ENCODE assay signal across 13 cellular contexts in the genomic region with DNA sequence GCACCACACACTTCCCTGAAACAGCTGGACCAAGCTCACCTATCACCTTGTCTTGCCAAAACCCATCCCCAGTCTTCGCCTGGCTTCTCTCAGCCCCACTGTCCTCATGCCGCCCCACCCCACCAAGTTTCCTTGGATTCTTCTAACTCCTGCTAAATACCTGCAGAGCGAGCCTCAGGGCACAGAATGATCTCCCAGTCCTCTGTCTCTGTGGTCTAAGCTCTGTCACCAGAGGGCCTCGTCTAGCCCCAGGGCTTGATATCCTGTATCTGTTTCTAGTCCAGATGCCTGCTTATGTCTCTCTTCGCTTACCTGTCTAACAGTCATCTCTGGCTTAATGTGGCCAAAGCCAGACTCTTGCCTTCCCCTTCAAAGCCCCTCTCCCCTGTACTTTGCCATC. TPM values are rescaled to one million over a fixed set of nuclear protein-coding genes. Genes with fewer than 3 reads are reported as not detected.
DNase-seq lines count a peak whose midpoint lies in the region; ATAC-seq, FAIRE-seq and TF ChIP-seq lines count a peak whose summit lies in the region.
"Had no signal": no experiment of that assay in that cellular context is flagged by ENCODE, and none has a peak within 500 bp of the region (broad histone marks: within the 10 kb centered on the region; RNA-seq: fewer than 3 reads in every experiment).

No MANE protein-coding gene starts in this region.

- TF ChIP-seq CTCF in HepG2 (CRISPR knock-in tag; IDR thresholded peaks at IDR 0.05) (peak; percentile 43), right lobe of liver (IDR thresholded peaks at IDR 0.05) (no peak), mesothelial cell of epicardium (IDR thresholded peaks at IDR 0.05; ENCODE audit: unreplicated experiment) (no peak), coronary artery (IDR thresholded peaks at IDR 0.05) (no peak), tibial artery (IDR thresholded peaks at IDR 0.05) (no peak)

- H3K27ac ChIP-seq in HepG2 (ENCODE audit: extremely low read length, insufficient read depth, low read length) = no peak overlapping the region
- H3K27ac ChIP-seq in right lobe of liver = peak overlapping the region in 1 of 3 donors; percentile 78
- H3K27ac ChIP-seq in coronary artery = no peak overlapping the region
- no peak overlapping the region for H3K27ac ChIP-seq in tibial artery

- peak overlapping the region; percentile 6 for H3K27ac Mint-ChIP-seq in activated T-helper 2 cell treated with anti-CD3 and anti-CD28 coated beads, Interferon-gamma antibody, Interleukin-2, Interleukin-4, amounts not matched to agents 10 μg/mL and 5 μg/mL and 100 μg/mL, durations not matched to agents 14 hours and 24 hours and 36 hours
- peak overlapping the region; percentile 76 for H3K27ac Mint-ChIP-seq in mesothelial cell of epicardium

- peaks cover 57% of the 10 kb centered on the region for H3K4me1 Mint-ChIP-seq in activated T-helper 2 cell treated with anti-CD3 and anti-CD28 coated beads, Interferon-gamma antibody, Interleukin-2, Interleukin-4, amounts not matched to agents 10 μg/mL and 5 μg/mL and 100 μg/mL, durations not matched to agents 14 hours and 24 hours and 36 hours (ENCODE audit: low read depth)
- peaks cover 51% of the 10 kb centered on the region for H3K4me1 Mint-ChIP-seq in mesothelial cell of epicardium

- CTCF ChIA-PET in HepG2 (lab: Yijun Ruan, JAX; ENCODE audit: low intra/inter-chr PET ratio, low total read pairs) = interaction anchor here (1.4 kb wide), 1 partner anchor 31 kb away, joined by 5 read pairs; no protein-coding TSS in a partner anchor

- BruUV-seq in HepG2 (replicated peaks; lab: Mats Ljungman, UMichigan) = no TSS peak

- no peak overlapping the region for H3K9ac ChIP-seq in HepG2 (ENCODE audit: insufficient read depth, low read depth, low read length)

- no peak overlapping the region for H3K4me3 Mint-ChIP-seq in activated T-helper 2 cell treated with anti-CD3 and anti-CD28 coated beads, Interferon-gamma antibody, Interleukin-2, Interleukin-4, amounts not matched to agents 10 μg/mL and 5 μg/mL and 100 μg/mL, durations not matched to agents 14 hours and 24 hours and 36 hours (ENCODE audit: low read depth)
- no peak overlapping the region for H3K4me3 Mint-ChIP-seq in mesothelial cell of epicardium

- POLR2A ChIA-PET in HepG2 (lab: Yijun Ruan, JAX) = interaction anchor here (1.2 to 1.3 kb wide), 2 partner anchors 13 to 19 kb away, joined by 3 to 4 read pairs; a partner anchor contains a TSS

- in situ Hi-C loops in HepG2 (cut with HindIII; ENCODE audit: extremely low pct_ligation_motif_present, low pct_unique_long_range_greater_than_20kb) = no loop called here

- H3K4me1 ChIP-seq in HepG2 (ENCODE audit: insufficient read depth, low read length) (peaks cover 83% of the 10 kb centered on the region), right lobe of liver (peaks cover 2 to 73% (median 35%) of the 10 kb centered on the region in 4 donors), tibial artery (peaks cover 0 to 69% (median 46%) of the 10 kb centered on the region in 4 donors)

- peaks cover 49% of the 10 kb centered on the region for H3K36me3 Mint-ChIP-seq in activated T-helper 2 cell treated with anti-CD3 and anti-CD28 coated beads, Interferon-gamma antibody, Interleukin-2, Interleukin-4, amounts not matched to agents 10 μg/mL and 5 μg/mL and 100 μg/mL, durations not matched to agents 14 hours and 24 hours and 36 hours (ENCODE audit: low read depth)
- H3K36me3 Mint-ChIP-seq in mesothelial cell of epicardium = peaks cover 8% of the 10 kb centered on the region

- H3K36me3 ChIP-seq in HepG2 (replicated peaks in 1 of 2; ENCODE audit: control insufficient read depth in 1 of 2, insufficient read depth in 2 of 2, low read length in 2 of 2) = peaks cover 2 to 27% of the 10 kb centered on the region in 2 experiments; a peak in 4 of 5 replicates
- no peaks in the 10 kb centered on the region for H3K36me3 ChIP-seq in right lobe of liver
- H3K36me3 ChIP-seq in tibial artery = peaks cover 0 to 8% (median 3%) of the 10 kb centered on the region in 3 donors

- H3K4me2 ChIP-seq in HepG2 (ENCODE audit: low read depth, low read length) = no peak overlapping the region

- no peak for TF ChIP-seq POLR2A in HepG2 (IDR thresholded peaks at IDR 0.05; ENCODE audit: insufficient read depth in 1 of 2, low read depth in 2 of 2, low read length in 2 of 2)
- no peak for TF ChIP-seq POLR2A in right lobe of liver (IDR thresholded peaks at IDR 0.05)
- no peak for TF ChIP-seq POLR2A in erythroblast (IDR thresholded peaks at IDR 0.05; ENCODE audit: low read length)

- TF ChIP-seq EP300 in HepG2 (IDR thresholded peaks at IDR 0.05; ENCODE audit: low read depth in 2 of 2, low read length in 2 of 2) (no peak), HepG2 (CRISPR knock-in tag; IDR thresholded peaks at IDR 0.05; ENCODE audit: borderline replicate concordance) (no peak)

- DNase-seq in HepG2 (ENCODE audit: low spot score) (no peak), right lobe of liver (no peak), mesothelial cell of epicardium (ENCODE audit: low spot score in 2 of 2, unreplicated experiment in 2 of 2) (no peak), coronary artery (ENCODE audit: low spot score) (no peak), NCI-H1436 (lab: John Stamatoyannopoulos, UW) (no peak), tibial artery (no peak), erythroblast (lab: John Stamatoyannopoulos, UW) (no peak)
- DNase-seq in activated T-helper 2 cell treated with anti-CD3 and anti-CD28 coated beads, Interferon-gamma antibody, Interleukin-2, Interleukin-4, amounts not matched to agents 10 μg/mL and 5 μg/mL and 100 μg/mL, durations not matched to agents 14 hours and 24 hours and 36 hours (ENCODE audit: low spot score) = no peak
- DNase-seq: activated CD8-positive, alpha-beta memory T cell treated with anti-CD3 and anti-CD28 coated beads, Interleukin-2, amount 50 U/mL, for 4 hours; C1 segment of cervical spinal cord; NCI-H2227 treated with DMSO at 0.1 percent for 48 hours; stimulated activated naive CD4-positive, alpha-beta T cell treated with Interleukin-2 at 50 U/mL for 16 hours had no signal

- H3K4me3 ChIP-seq in HepG2 (replicated peaks in 1 of 3; ENCODE audit: insufficient read depth in 1 of 3, low read depth in 2 of 3, low read length in 3 of 3) = no peak overlapping the region
- H3K4me3 ChIP-seq in right lobe of liver = no peak overlapping the region
- no peak overlapping the region for H3K4me3 ChIP-seq in coronary artery
- no peak overlapping the region for H3K4me3 ChIP-seq in tibial artery

- TF ChIP-seq RAD21 in HepG2 (CRISPR knock-in tag; IDR thresholded peaks at IDR 0.05) = no peak

- peak; percentile 36 for FAIRE-seq in HepG2 (lab: Jason Lieb, UNC)
- FAIRE-seq: GM12892 had no signal

- ATAC-seq in HepG2 = peak; percentile 14; the same call in 2 of the 3 replicates
- ATAC-seq in right lobe of liver = no peak

- H3K9me3 ChIP-seq in HepG2 (ENCODE audit: low read length) = no peaks in the 10 kb centered on the region
- no peaks in the 10 kb centered on the region for H3K9me3 ChIP-seq in right lobe of liver
- H3K9me3 ChIP-seq in tibial artery = no peaks in the 10 kb centered on the region

- H4K20me1 ChIP-seq in HepG2 (ENCODE audit: insufficient read depth, low read length) = peaks cover 71% of the 10 kb centered on the region

- H3K27me3 ChIP-seq in HepG2 (ENCODE audit: control insufficient read depth in 1 of 2, insufficient read depth in 2 of 2, low read length in 2 of 2) = no peaks in the 10 kb centered on the region
- H3K27me3 ChIP-seq in right lobe of liver = no peaks in the 10 kb centered on the region
- H3K27me3 ChIP-seq in tibial artery = no peaks in the 10 kb centered on the region

- H3K27me3 Mint-ChIP-seq in activated T-helper 2 cell treated with anti-CD3 and anti-CD28 coated beads, Interferon-gamma antibody, Interleukin-2, Interleukin-4, amounts not matched to agents 10 μg/mL and 5 μg/mL and 100 μg/mL, durations not matched to agents 14 hours and 24 hours and 36 hours (ENCODE audit: low read depth) = no peaks in the 10 kb centered on the region
- H3K27me3 Mint-ChIP-seq in mesothelial cell of epicardium (ENCODE audit: low read depth) = no peaks in the 10 kb centered on the region

- peaks cover 81% of the 10 kb centered on the region for H3K79me2 ChIP-seq in HepG2 (ENCODE audit: insufficient read depth, low read length)

- intact Hi-C loops in HepG2 (cut with micrococcal nuclease; ENCODE audit: unreplicated experiment) = no loop called here
- intact Hi-C loops in right lobe of liver (cut with DNase I) = no loop called here
- intact Hi-C loops in activated T-helper 2 cell treated with anti-CD3 and anti-CD28 coated beads, Interferon-gamma antibody, Interleukin-2, Interleukin-4, amounts not matched to agents 10 μg/mL and 5 μg/mL and 100 μg/mL, durations not matched to agents 14 hours and 24 hours and 36 hours (cut with micrococcal nuclease) = no loop called here
- intact Hi-C loops in tibial artery (cut with DNase I; ENCODE audit: low total_unique reads) = no loop called here

- 96% methylated on average over 5 of the region's 5 CpGs for WGBS in HepG2 (ENCODE audit: low lambda C conversion rate)
- 77% methylated on average over 5 of the region's 5 CpGs for WGBS in right lobe of liver (ENCODE audit: insufficient coverage, low coverage, low lambda C conversion rate, missing lambda C conversion rate)

- peaks cover 5% of the 10 kb centered on the region for H3K9me3 Mint-ChIP-seq in activated T-helper 2 cell treated with anti-CD3 and anti-CD28 coated beads, Interferon-gamma antibody, Interleukin-2, Interleukin-4, amounts not matched to agents 10 μg/mL and 5 μg/mL and 100 μg/mL, durations not matched to agents 14 hours and 24 hours and 36 hours
- H3K9me3 Mint-ChIP-seq in mesothelial cell of epicardium = peaks cover 7% of the 10 kb centered on the region

- H2AFZ ChIP-seq in HepG2 (ENCODE audit: low read length) = no peak overlapping the region

RNA-seq across cellular contexts. Expression of a gene that starts 9.7 kb away (rescaled TPM):
- total RNA-seq in HepG2 (2016; rRNA removed; fragmentation: Illumina TruSeq; extraction: Trizol) (49.5 and 55.2 TPM in 2 replicates), right lobe of liver (10 to 100 TPM; 14.6 to 24.2 (median 17.0) TPM), mesothelial cell of epicardium (49.7 to 52.4 TPM (median 50.5 TPM) in 3 replicates)
- 28.7 and 32.4 TPM in 2 replicates for total RNA-seq in HepG2 (2016; cell fraction: cytosol; rRNA removed; fragmentation: Illumina TruSeq; extraction: Trizol; ENCODE audit: low read depth)
- 52.2 and 56.9 TPM in 2 replicates for total RNA-seq in HepG2 (2016; cell fraction: insoluble cytoplasmic fraction; rRNA removed; fragmentation: Illumina TruSeq; extraction: Trizol)
- total RNA-seq in HepG2 (2016; cell fraction: membrane; rRNA removed; fragmentation: Illumina TruSeq; extraction: Trizol) = 27.1 and 29.7 TPM in 2 replicates
- 28.6 and 32.0 TPM in 2 replicates for total RNA-seq in HepG2 (2016; cell fraction: nucleus; rRNA removed; fragmentation: Illumina TruSeq; extraction: Trizol)
- 28.9 and 30.1 TPM in 2 replicates for polyA plus RNA-seq in HepG2 (2011; rRNA removed)
- polyA plus RNA-seq in HepG2 (2011; cell fraction: cytosol; rRNA removed) = 32.7 and 35.6 TPM in 2 replicates
- 40.0 and 40.6 TPM in 2 replicates for polyA plus RNA-seq in HepG2 (2011; cell fraction: nucleus; rRNA removed)
- 26.3 and 31.7 TPM in 2 replicates for polyA plus RNA-seq in HepG2 (2012)
- 14.7 and 15.4 TPM in 2 replicates for polyA plus RNA-seq in HepG2 (2016; cell fraction: cytosol; fragmentation: Illumina TruSeq; extraction: Trizol; ENCODE audit: low read depth)
- 73.4 and 79.9 TPM in 2 replicates for polyA plus RNA-seq in HepG2 (2016; cell fraction: insoluble cytoplasmic fraction; fragmentation: Illumina TruSeq; extraction: Trizol; ENCODE audit: low read depth)
- polyA plus RNA-seq in HepG2 (2016; cell fraction: membrane; fragmentation: Illumina TruSeq; extraction: Trizol; ENCODE audit: low read depth) = 18.7 and 18.8 TPM in 2 replicates
- 55.2 TPM in 2 replicates for polyA plus RNA-seq in HepG2 (2016; cell fraction: nucleus; fragmentation: Illumina TruSeq; extraction: Trizol; ENCODE audit: insufficient read depth, low read depth)
- 53.2 and 59.2 TPM in 2 replicates for polyA minus RNA-seq in HepG2 (2011; rRNA and poly(A)+ RNA removed; ENCODE audit: low replicate concordance)
- polyA minus RNA-seq in HepG2 (2011; cell fraction: cytosol; rRNA and poly(A)+ RNA removed) = 9.3 and 12.2 TPM in 2 replicates
- polyA minus RNA-seq in HepG2 (2011; cell fraction: nucleus; rRNA and poly(A)+ RNA removed) = 41.3 and 55.9 TPM in 2 replicates
- total RNA-seq in activated T-helper 2 cell treated with anti-CD3 and anti-CD28 coated beads, Interferon-gamma antibody, Interleukin-2, Interleukin-4, amounts not matched to agents 10 μg/mL and 5 μg/mL and 100 μg/mL, durations not matched to agents 14 hours and 24 hours and 36 hours = 65.3 and 69.2 TPM in 2 replicates

RNA-seq across cellular contexts. Expression of a gene that starts 12.7 kb away (rescaled TPM):
- 6.0 and 9.7 TPM in 2 replicates for total RNA-seq in HepG2 (2016; rRNA removed; fragmentation: Illumina TruSeq; extraction: Trizol)
- 1.8 and 2.7 TPM in 2 replicates for total RNA-seq in HepG2 (2016; cell fraction: cytosol; rRNA removed; fragmentation: Illumina TruSeq; extraction: Trizol; ENCODE audit: low read depth)
- total RNA-seq in HepG2 (2016; cell fraction: insoluble cytoplasmic fraction; rRNA removed; fragmentation: Illumina TruSeq; extraction: Trizol) = 6.0 and 8.3 TPM in 2 replicates
- 4.1 and 4.3 TPM in 2 replicates for total RNA-seq in HepG2 (2016; cell fraction: membrane; rRNA removed; fragmentation: Illumina TruSeq; extraction: Trizol)
- total RNA-seq in HepG2 (2016; cell fraction: nucleus; rRNA removed; fragmentation: Illumina TruSeq; extraction: Trizol) = 14.8 and 19.9 TPM in 2 replicates
- 12.4 and 15.8 TPM in 2 replicates for polyA plus RNA-seq in HepG2 (2011; rRNA removed)
- 3.6 and 4.9 TPM in 2 replicates for polyA plus RNA-seq in HepG2 (2011; cell fraction: cytosol; rRNA removed)
- polyA plus RNA-seq in HepG2 (2011; cell fraction: nucleus; rRNA removed) = 222 and 246 TPM in 2 replicates
- polyA plus RNA-seq in HepG2 (2012) = 7.9 and 16.7 TPM in 2 replicates
- 0.67 and 0.80 TPM in 2 replicates for polyA plus RNA-seq in HepG2 (2016; cell fraction: cytosol; fragmentation: Illumina TruSeq; extraction: Trizol; ENCODE audit: low read depth)
- 6.4 and 7.7 TPM in 2 replicates for polyA plus RNA-seq in HepG2 (2016; cell fraction: insoluble cytoplasmic fraction; fragmentation: Illumina TruSeq; extraction: Trizol; ENCODE audit: low read depth)
- polyA plus RNA-seq in HepG2 (2016; cell fraction: membrane; fragmentation: Illumina TruSeq; extraction: Trizol; ENCODE audit: low read depth) = 1.5 and 1.8 TPM in 2 replicates
- polyA plus RNA-seq in HepG2 (2016; cell fraction: nucleus; fragmentation: Illumina TruSeq; extraction: Trizol; ENCODE audit: insufficient read depth, low read depth) = 69.9 and 76.5 TPM in 2 replicates
- 8.9 and 19.6 TPM in 2 replicates for polyA minus RNA-seq in HepG2 (2011; rRNA and poly(A)+ RNA removed; ENCODE audit: low replicate concordance)
- polyA minus RNA-seq in HepG2 (2011; cell fraction: cytosol; rRNA and poly(A)+ RNA removed) = 2.9 and 3.9 TPM in 2 replicates
- 18.7 and 21.3 TPM in 2 replicates for polyA minus RNA-seq in HepG2 (2011; cell fraction: nucleus; rRNA and poly(A)+ RNA removed)
- 10 to 100 TPM in 5 of 6 experiments, 1 to 10 TPM in 1; 8.9 to 11.7 (median 10.8) TPM for total RNA-seq in right lobe of liver
- total RNA-seq in activated T-helper 2 cell treated with anti-CD3 and anti-CD28 coated beads, Interferon-gamma antibody, Interleukin-2, Interleukin-4, amounts not matched to agents 10 μg/mL and 5 μg/mL and 100 μg/mL, durations not matched to agents 14 hours and 24 hours and 36 hours = 120 and 129 TPM in 2 replicates
- 83.5 to 86.9 TPM (median 84.2 TPM) in 3 replicates for total RNA-seq in mesothelial cell of epicardium
